8 cellular contexts compared by ENCODE assay signal in genomic region chr20:8094415-8094818, GRCh38. TPM values are rescaled to one million over a fixed set of nuclear protein-coding genes. Genes with fewer than 3 reads are reported as not detected.
DNase-seq lines count a peak whose midpoint lies in the region; ATAC-seq and TF ChIP-seq lines count a peak whose summit lies in the region.

No MANE protein-coding gene starts in this region.

- ATAC-seq in left ventricle myocardium superior, result peak; percentile 80

- intact Hi-C loops in left ventricle myocardium superior (cut with micrococcal nuclease), result no loop called here
- intact Hi-C loops in activated T-helper 1 cell treated with anti-CD3 and anti-CD28 coated beads, Interleukin-12 subunit alpha, Interleukin-12 subunit beta, Interleukin-2, Interleukin-4 antibody, amounts not matched to agents 30 ng/mL and 10 ng/mL and 1 ng/mL, durations not matched to agents 14 hours and 24 hours and 36 hours (cut with micrococcal nuclease), result no loop called here

- H3K36me3 Mint-ChIP-seq in activated T-helper 1 cell treated with anti-CD3 and anti-CD28 coated beads, Interleukin-12 subunit alpha, Interleukin-12 subunit beta, Interleukin-2, Interleukin-4 antibody, amounts not matched to agents 30 ng/mL and 10 ng/mL and 1 ng/mL, durations not matched to agents 14 hours and 24 hours and 36 hours (ENCODE audit: low read depth), result no peaks in the 10 kb centered on the region

- no peak overlapping the region for H3K27ac Mint-ChIP-seq in activated T-helper 1 cell treated with anti-CD3 and anti-CD28 coated beads, Interleukin-12 subunit alpha, Interleukin-12 subunit beta, Interleukin-2, Interleukin-4 antibody, amounts not matched to agents 30 ng/mL and 10 ng/mL and 1 ng/mL, durations not matched to agents 14 hours and 24 hours and 36 hours

- H3K27me3 ChIP-seq in WERI-Rb-1 (ENCODE audit: insufficient read depth, low read depth, severe bottlenecking), result no peaks in the 10 kb centered on the region

- H3K4me3 ChIP-seq in WERI-Rb-1 (ENCODE audit: low read depth, low read length), result no peak overlapping the region

- TF ChIP-seq CTCF in VCaP (conservative IDR thresholded peaks at IDR 0.05) (no peak), WERI-Rb-1 (IDR thresholded peaks at IDR 0.05; ENCODE audit: low read depth, low read length) (no peak), GM13976 (IDR thresholded peaks at IDR 0.05; ENCODE audit: borderline replicate concordance, control extremely low read depth, extremely low read depth, insufficient read depth, missing control alignments) (no peak)

- H3K4me3 Mint-ChIP-seq in activated T-helper 1 cell treated with anti-CD3 and anti-CD28 coated beads, Interleukin-12 subunit alpha, Interleukin-12 subunit beta, Interleukin-2, Interleukin-4 antibody, amounts not matched to agents 30 ng/mL and 10 ng/mL and 1 ng/mL, durations not matched to agents 14 hours and 24 hours and 36 hours, result no peak overlapping the region

- no peaks in the 10 kb centered on the region for H3K36me3 ChIP-seq in WERI-Rb-1

- H3K27ac ChIP-seq in VCaP, result peak overlapping the region; percentile 87
- no peak overlapping the region for H3K27ac ChIP-seq in WERI-Rb-1

- no peaks in the 10 kb centered on the region for H3K4me1 Mint-ChIP-seq in activated T-helper 1 cell treated with anti-CD3 and anti-CD28 coated beads, Interleukin-12 subunit alpha, Interleukin-12 subunit beta, Interleukin-2, Interleukin-4 antibody, amounts not matched to agents 30 ng/mL and 10 ng/mL and 1 ng/mL, durations not matched to agents 14 hours and 24 hours and 36 hours (ENCODE audit: low read depth)

- DNase-seq in HCEC 1CT (peak; percentile 6), left ventricle myocardium superior (peak; percentile 67), renal cortical epithelial cell (ENCODE audit: low read depth) (peak; percentile 74), islet precursor cell (no peak), WERI-Rb-1 (no peak), GM13976 (ENCODE audit: low spot score) (no peak)
- DNase-seq in activated T-helper 1 cell treated with anti-CD3 and anti-CD28 coated beads, Interleukin-12 subunit alpha, Interleukin-12 subunit beta, Interleukin-2, Interleukin-4 antibody, amounts not matched to agents 30 ng/mL and 10 ng/mL and 1 ng/mL, durations not matched to agents 14 hours and 24 hours and 36 hours (ENCODE audit: low spot score), result no peak

- no peaks in the 10 kb centered on the region for H3K27me3 Mint-ChIP-seq in activated T-helper 1 cell treated with anti-CD3 and anti-CD28 coated beads, Interleukin-12 subunit alpha, Interleukin-12 subunit beta, Interleukin-2, Interleukin-4 antibody, amounts not matched to agents 30 ng/mL and 10 ng/mL and 1 ng/mL, durations not matched to agents 14 hours and 24 hours and 36 hours (ENCODE audit: insufficient read depth)

- no peaks in the 10 kb centered on the region for H3K9me3 ChIP-seq in WERI-Rb-1 (ENCODE audit: severe bottlenecking)

- no peaks in the 10 kb centered on the region for H3K9me3 Mint-ChIP-seq in activated T-helper 1 cell treated with anti-CD3 and anti-CD28 coated beads, Interleukin-12 subunit alpha, Interleukin-12 subunit beta, Interleukin-2, Interleukin-4 antibody, amounts not matched to agents 30 ng/mL and 10 ng/mL and 1 ng/mL, durations not matched to agents 14 hours and 24 hours and 36 hours

- in situ Hi-C loops in GM13976 (cut with MboI; ENCODE audit: low sequenced_read_pairs, unreplicated experiment), result no loop called here

RNA-seq across cellular contexts. Expression of gene PLCB1, which starts 37.6 kb away (rescaled TPM):
- total RNA-seq in left ventricle myocardium superior (7.7 TPM), renal cortical epithelial cell (0.17 and 2.0 TPM in 2 replicates)
- 3.2 and 5.3 TPM in 2 replicates for total RNA-seq in activated T-helper 1 cell treated with anti-CD3 and anti-CD28 coated beads, Interleukin-12 subunit alpha, Interleukin-12 subunit beta, Interleukin-2, Interleukin-4 antibody, amounts not matched to agents 30 ng/mL and 10 ng/mL and 1 ng/mL, durations not matched to agents 14 hours and 24 hours and 36 hours

Comparison
In these comparisons a context has a peak if more than half of its experiments do, and no peak if none do; other contexts are left out.
1. DNase-seq: peak in HCEC 1CT (single experiment), left ventricle myocardium superior (single experiment) and renal cortical epithelial cell (single experiment); none in activated T-helper 1 cell treated with anti-CD3 and anti-CD28 coated beads, Interleukin-12 subunit alpha, Interleukin-12 subunit beta, Interleukin-2, Interleukin-4 antibody, amounts not matched to agents 30 ng/mL and 10 ng/mL and 1 ng/mL, durations not matched to agents 14 hours and 24 hours and 36 hours (single experiment), islet precursor cell (single experiment), WERI-Rb-1 (single experiment) and GM13976 (single experiment).